Comparison of ENCODE assay signal across 1 cellular context in the genomic region with DNA sequence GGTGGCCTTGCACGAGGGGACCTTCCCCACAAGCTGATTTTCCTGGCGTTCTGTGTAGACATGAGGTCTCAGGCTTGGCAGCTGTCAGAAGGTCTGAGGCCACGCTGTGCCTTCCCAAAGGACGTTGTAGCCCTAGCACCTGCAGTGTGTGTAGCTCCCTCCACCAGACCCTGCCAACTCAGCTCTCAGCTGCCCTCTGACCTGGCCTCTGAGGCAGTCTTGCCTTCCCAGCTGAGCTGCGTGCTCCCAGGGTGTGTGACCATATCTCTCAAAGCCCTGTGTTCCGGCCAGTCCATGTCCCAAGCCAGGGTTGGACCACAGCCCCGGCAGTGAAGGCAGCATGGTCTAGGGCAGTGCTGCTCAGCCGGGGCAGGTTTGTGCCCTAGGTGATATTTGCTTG.
TF ChIP-seq lines count a peak whose summit lies in the region.

No MANE protein-coding gene starts in this region.

TF ChIP-seq in HepG2, 621 proteins besides CTCF, POLR2A, EP300 and RAD21 (continued from another document):
- TF ChIP-seq, protein P1, sequence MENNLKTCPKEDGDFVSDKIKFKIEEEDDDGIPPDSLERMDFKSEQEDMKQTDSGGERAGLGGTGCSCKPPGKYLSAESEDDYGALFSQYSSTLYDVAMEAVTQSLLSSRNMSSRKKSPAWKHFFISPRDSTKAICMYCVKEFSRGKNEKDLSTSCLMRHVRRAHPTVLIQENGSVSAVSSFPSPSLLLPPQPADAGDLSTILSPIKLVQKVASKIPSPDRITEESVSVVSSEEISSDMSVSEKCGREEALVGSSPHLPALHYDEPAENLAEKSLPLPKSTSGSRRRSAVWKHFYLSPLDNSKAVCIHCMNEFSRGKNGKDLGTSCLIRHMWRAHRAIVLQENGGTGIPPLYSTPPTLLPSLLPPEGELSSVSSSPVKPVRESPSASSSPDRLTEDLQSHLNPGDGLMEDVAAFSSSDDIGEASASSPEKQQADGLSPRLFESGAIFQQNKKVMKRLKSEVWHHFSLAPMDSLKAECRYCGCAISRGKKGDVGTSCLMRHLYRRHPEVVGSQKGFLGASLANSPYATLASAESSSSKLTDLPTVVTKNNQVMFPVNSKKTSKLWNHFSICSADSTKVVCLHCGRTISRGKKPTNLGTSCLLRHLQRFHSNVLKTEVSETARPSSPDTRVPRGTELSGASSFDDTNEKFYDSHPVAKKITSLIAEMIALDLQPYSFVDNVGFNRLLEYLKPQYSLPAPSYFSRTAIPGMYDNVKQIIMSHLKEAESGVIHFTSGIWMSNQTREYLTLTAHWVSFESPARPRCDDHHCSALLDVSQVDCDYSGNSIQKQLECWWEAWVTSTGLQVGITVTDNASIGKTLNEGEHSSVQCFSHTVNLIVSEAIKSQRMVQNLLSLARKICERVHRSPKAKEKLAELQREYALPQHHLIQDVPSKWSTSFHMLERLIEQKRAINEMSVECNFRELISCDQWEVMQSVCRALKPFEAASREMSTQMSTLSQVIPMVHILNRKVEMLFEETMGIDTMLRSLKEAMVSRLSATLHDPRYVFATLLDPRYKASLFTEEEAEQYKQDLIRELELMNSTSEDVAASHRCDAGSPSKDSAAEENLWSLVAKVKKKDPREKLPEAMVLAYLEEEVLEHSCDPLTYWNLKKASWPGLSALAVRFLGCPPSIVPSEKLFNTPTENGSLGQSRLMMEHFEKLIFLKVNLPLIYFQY (CRISPR knock-in tag; IDR thresholded peaks at IDR 0.05; ENCODE audit: borderline replicate concordance): no peak
- TF ChIP-seq ZNF17 (CRISPR knock-in tag; IDR thresholded peaks at IDR 0.05): no peak
- no peak for TF ChIP-seq HNF1B (CRISPR knock-in tag; IDR thresholded peaks at IDR 0.05)
